In the genomic region with DNA sequence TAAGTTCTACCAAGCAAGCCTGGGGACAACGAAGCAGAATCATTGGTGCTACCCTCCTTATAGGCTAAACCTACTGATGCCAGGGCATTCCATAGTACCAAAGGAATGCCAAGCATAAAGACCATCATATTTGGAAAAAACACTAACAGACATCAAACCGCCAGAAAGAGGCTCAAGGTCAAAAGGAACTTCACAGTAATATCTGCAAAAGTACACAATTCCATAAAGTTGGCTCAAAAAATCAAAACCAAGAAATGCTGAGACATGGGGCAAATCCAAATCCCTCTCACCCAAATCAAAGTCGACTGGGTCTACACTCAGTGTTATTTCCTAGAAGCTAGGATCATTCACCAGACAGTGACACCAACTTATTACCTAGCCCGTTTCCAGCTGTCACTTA, we compare ENCODE assay signal across 10 cellular contexts. TPM values are rescaled to one million over a fixed set of nuclear protein-coding genes. Genes with fewer than 3 reads are reported as not detected.
DNase-seq lines count a peak whose midpoint lies in the region; ATAC-seq and TF ChIP-seq lines count a peak whose summit lies in the region.
"Had no signal": no experiment of that assay in that cellular context is flagged by ENCODE, and none has a peak within 500 bp of the region (broad histone marks: within the 10 kb centered on the region; RNA-seq: fewer than 3 reads in every experiment).

No MANE protein-coding gene starts in this region.

- H3K9me3 Mint-ChIP-seq in activated CD8-positive, alpha-beta memory T cell treated with anti-CD3 and anti-CD28 coated beads, Interleukin-2, amount 10 ng/mL, durations not matched to agents 7 days and 5 days (ENCODE audit: low read depth): no peaks in the 10 kb centered on the region

- H3K36me3 ChIP-seq in gastrocnemius medialis: peaks cover 4 to 43% of the 10 kb centered on the region in 2 donors

- H3K27me3 Mint-ChIP-seq in activated CD8-positive, alpha-beta memory T cell treated with anti-CD3 and anti-CD28 coated beads, Interleukin-2, amount 10 ng/mL, durations not matched to agents 7 days and 5 days: no peaks in the 10 kb centered on the region
- no peaks in the 10 kb centered on the region for H3K27me3 Mint-ChIP-seq in T-helper 17 cell

- no peak for ATAC-seq in activated CD8-positive, alpha-beta memory T cell treated with anti-CD3 and anti-CD28 coated beads, Interleukin-2, amount 10 ng/mL, durations not matched to agents 7 days and 5 days
- ATAC-seq in T-helper 17 cell (no peak), gastrocnemius medialis (no peak)
- ATAC-seq: heart right ventricle had no signal

- H3K4me1 ChIP-seq in gastrocnemius medialis: peaks cover 29 to 38% of the 10 kb centered on the region in 2 donors

- peak overlapping the region; percentile 34 for H3K27ac Mint-ChIP-seq in activated CD8-positive, alpha-beta memory T cell treated with anti-CD3 and anti-CD28 coated beads, Interleukin-2, amount 10 ng/mL, durations not matched to agents 7 days and 5 days
- H3K27ac Mint-ChIP-seq in T-helper 17 cell: peak overlapping the region; percentile 67

- H3K36me3 Mint-ChIP-seq in activated CD8-positive, alpha-beta memory T cell treated with anti-CD3 and anti-CD28 coated beads, Interleukin-2, amount 10 ng/mL, durations not matched to agents 7 days and 5 days: peaks cover 58% of the 10 kb centered on the region
- peaks cover 2% of the 10 kb centered on the region for H3K36me3 Mint-ChIP-seq in T-helper 17 cell (ENCODE audit: low read depth)

- in situ Hi-C loops in gastrocnemius medialis (cut with MboI; ENCODE audit: low sequenced_read_pairs in 4 of 4) (no loop called here), GM13977 (cut with MboI; ENCODE audit: low pct_unique_long_range_greater_than_20kb, low sequenced_read_pairs, unreplicated experiment) (no loop called here)

- H3K9me3 ChIP-seq in T-helper 17 cell (ENCODE audit: control insufficient read depth, low read length, poor library complexity, severe bottlenecking) (no peaks in the 10 kb centered on the region), gastrocnemius medialis (no peaks in the 10 kb centered on the region)
- H3K9me3 ChIP-seq: heart right ventricle had no signal

- peak overlapping the region; percentile 12 to 99 (median 94) for H3K27ac ChIP-seq in gastrocnemius medialis

- peak overlapping the region; percentile 50 for H3K4me3 Mint-ChIP-seq in activated CD8-positive, alpha-beta memory T cell treated with anti-CD3 and anti-CD28 coated beads, Interleukin-2, amount 10 ng/mL, durations not matched to agents 7 days and 5 days
- peak overlapping the region; percentile 58 for H3K4me3 Mint-ChIP-seq in T-helper 17 cell

- no peak for DNase-seq in activated CD8-positive, alpha-beta memory T cell treated with anti-CD3 and anti-CD28 coated beads, Interleukin-2, amount 10 ng/mL, durations not matched to agents 7 days and 5 days
- no peak for DNase-seq in activated CD8-positive, alpha-beta memory T cell treated with anti-CD3 and anti-CD28 coated beads, Interleukin-2, amount 50 U/mL, for 48 hours
- DNase-seq in T-helper 17 cell (no peak), fibroblast of pulmonary artery (ENCODE audit: low read depth) (no peak), gastrocnemius medialis (no peak), GM13977 (ENCODE audit: low spot score) (no peak), activated gamma-delta T cell treated with Interleukin-2 at 50 U/mL for 16 hours (no peak)
- no peak for DNase-seq in stimulated activated CD4-positive, alpha-beta T cell treated with anti-CD3 and anti-CD28 coated beads, Interleukin-4, amount 100 ng/mL, for 1 hour
- DNase-seq: heart right ventricle, NCI-H187 had no signal

- H3K4me1 Mint-ChIP-seq in activated CD8-positive, alpha-beta memory T cell treated with anti-CD3 and anti-CD28 coated beads, Interleukin-2, amount 10 ng/mL, durations not matched to agents 7 days and 5 days: peaks cover 55% of the 10 kb centered on the region
- H3K4me1 Mint-ChIP-seq in T-helper 17 cell: peaks cover 45% of the 10 kb centered on the region

- intact Hi-C loops in gastrocnemius medialis (cut with DNase I; ENCODE audit: low total_unique reads): no loop called here

- TF ChIP-seq CTCF in fibroblast of pulmonary artery (IDR thresholded peaks at IDR 0.05; ENCODE audit: low read length, missing control alignments): no peak
- TF ChIP-seq CTCF in gastrocnemius medialis (IDR thresholded peaks at IDR 0.05 in 4 of 5, conservative IDR thresholded peaks at IDR 0.05 in 1 of 5): no peak
- TF ChIP-seq CTCF in GM13977 (IDR thresholded peaks at IDR 0.05; ENCODE audit: extremely low read depth, insufficient read depth, missing control alignments): no peak

- CTCF ChIA-PET in activated CD8-positive, alpha-beta memory T cell treated with anti-CD3 and anti-CD28 coated beads, Interleukin-2, amount 10 ng/mL, durations not matched to agents 7 days and 5 days (lab: Charles Lee): interaction anchor here (0.6 to 2.1 kb wide), 3 partner anchors 11 to 169 kb away, joined by 3 to 6 read pairs (median 4); partner anchors contain the start of gene PIGO

- no peak for TF ChIP-seq POLR2A in gastrocnemius medialis (IDR thresholded peaks at IDR 0.05)

- H3K27me3 ChIP-seq in gastrocnemius medialis: no peaks in the 10 kb centered on the region
- H3K27me3 ChIP-seq: heart right ventricle had no signal

- H3K4me3 ChIP-seq in fibroblast of pulmonary artery (replicated peaks; ENCODE audit: low read depth, low read length) (peak overlapping the region; percentile 7), gastrocnemius medialis (peak overlapping the region in 1 of 4 donors; percentile 93)

RNA-seq across cellular contexts. Expression of gene VCP, which starts 3.4 kb away (rescaled TPM):
- total RNA-seq in activated CD8-positive, alpha-beta memory T cell treated with anti-CD3 and anti-CD28 coated beads, Interleukin-2, amount 10 ng/mL, durations not matched to agents 7 days and 5 days: 100 to 1,000 TPM; 222 to 298 TPM
- total RNA-seq in T-helper 17 cell (100 to 1,000 TPM; 222 to 238 TPM), gastrocnemius medialis (100 to 1,000 TPM; 265 to 354 (median 342) TPM)

RNA-seq across cellular contexts. Expression of gene FANCG, which starts 10.7 kb away (rescaled TPM):
- 100 to 1,000 TPM; 121 to 141 TPM for total RNA-seq in activated CD8-positive, alpha-beta memory T cell treated with anti-CD3 and anti-CD28 coated beads, Interleukin-2, amount 10 ng/mL, durations not matched to agents 7 days and 5 days
- 10 to 100 TPM; 18.8 to 23.6 TPM for total RNA-seq in T-helper 17 cell
- total RNA-seq in gastrocnemius medialis: 10 to 100 TPM in 1 of 4 donors, 1 to 10 TPM in 3; 1.8 to 15.7 (median 3.4) TPM

RNA-seq across cellular contexts. Expression of gene PIGO, which starts 27.4 kb away (rescaled TPM):
- total RNA-seq in activated CD8-positive, alpha-beta memory T cell treated with anti-CD3 and anti-CD28 coated beads, Interleukin-2, amount 10 ng/mL, durations not matched to agents 7 days and 5 days: 10 to 100 TPM; 28.5 to 31.6 TPM
- total RNA-seq in T-helper 17 cell (10 to 100 TPM; 19.1 to 20.4 TPM), gastrocnemius medialis (10 to 100 TPM in 1 of 4 donors, 1 to 10 TPM in 3; 6.6 to 12.3 (median 7.3) TPM)

RNA-seq across cellular contexts. Expression of gene STOML2, which starts 33.9 kb away (rescaled TPM):
- total RNA-seq in activated CD8-positive, alpha-beta memory T cell treated with anti-CD3 and anti-CD28 coated beads, Interleukin-2, amount 10 ng/mL, durations not matched to agents 7 days and 5 days: 100 to 1,000 TPM; 145 to 169 TPM
- total RNA-seq in T-helper 17 cell: 10 to 100 TPM; 41.0 to 44.2 TPM
- 100 to 1,000 TPM; 117 to 168 (median 158) TPM for total RNA-seq in gastrocnemius medialis

RNA-seq across cellular contexts. Expression of gene ATOSB, which starts 46.6 kb away (rescaled TPM):
- 10 to 100 TPM; 15.9 to 17.1 TPM for total RNA-seq in activated CD8-positive, alpha-beta memory T cell treated with anti-CD3 and anti-CD28 coated beads, Interleukin-2, amount 10 ng/mL, durations not matched to agents 7 days and 5 days
- total RNA-seq in T-helper 17 cell: 10 to 100 TPM in 1 of 2 donors, 1 to 10 TPM in 1; 9.8 to 11.6 TPM
- total RNA-seq in gastrocnemius medialis: 10 to 100 TPM; 13.0 to 28.9 (median 24.2) TPM

Comparison
In these comparisons a context has a peak if more than half of its experiments do, and no peak if none do; other contexts are left out.
1. RNA of gene FANCG, which starts 10.7 kb away (total RNA-seq): 121 to 141 TPM in activated CD8-positive, alpha-beta memory T cell treated with anti-CD3 and anti-CD28 coated beads, Interleukin-2, amount 10 ng/mL, durations not matched to agents 7 days and 5 days; 18.8 to 23.6 TPM in T-helper 17 cell and 1.8 to 15.7 TPM in gastrocnemius medialis; every median in the first group is over 4 times any median in the second.